29 cellular contexts compared by ENCODE assay signal in genomic region chr5:89499787-89500186, GRCh38.
"Had no signal": no experiment of that assay in that cellular context is flagged by ENCODE, and none has a peak within 500 bp of the region (broad histone marks: within the 10 kb centered on the region; RNA-seq: fewer than 3 reads in every experiment).

No MANE protein-coding gene starts in this region.

- H3K4me1 ChIP-seq: ascending aorta, breast epithelium had no signal

- H3K27me3 ChIP-seq: ascending aorta, breast epithelium, cardiac muscle cell had no signal

- H3K36me3 ChIP-seq: ascending aorta, breast epithelium, cardiac muscle cell had no signal

- DNase-seq: activated CD4-positive, alpha-beta memory T cell treated with anti-CD3 and anti-CD28 coated beads, Interleukin-2, amount 10 ng/mL, durations not matched to agents 7 days and 5 days; activated CD4-positive, alpha-beta T cell treated with anti-CD3 and anti-CD28 coated beads for 1 hour; activated CD4-positive, alpha-beta T cell treated with anti-CD3 and anti-CD28 coated beads for 4 hours; activated CD4-positive, alpha-beta T cell treated with anti-CD3 and anti-CD28 coated beads, Interleukin-2, amount 10 ng/mL, durations not matched to agents 7 days and 5 days; activated CD4-positive, alpha-beta T cell treated with anti-CD3 and anti-CD28 coated beads, Interleukin-2, amount 50 U/mL, for 4 hours; activated CD8-positive, alpha-beta memory T cell treated with anti-CD3 and anti-CD28 coated beads, Interleukin-2, amount 50 U/mL, for 48 hours; activated gamma-delta T cell; activated naive CD4-positive, alpha-beta T cell; activated naive CD4-positive, alpha-beta T cell treated with anti-CD3 and anti-CD28 coated beads, Interleukin-2, amount 10 ng/mL, durations not matched to agents 7 days and 5 days; activated naive CD8-positive, alpha-beta T cell treated with anti-CD3 and anti-CD28 coated beads, Interleukin-2, amount 10 ng/mL, durations not matched to agents 7 days and 5 days; activated T-cell treated with anti-CD3 and anti-CD28 coated beads for 4 hours; activated T-cell treated with anti-CD3 and anti-CD28 coated beads, Interleukin-2, amount 50 U/mL, for 24 hours; activated T-cell treated with anti-CD3 and anti-CD28 coated beads, Interleukin-2, amount 50 U/mL, for 72 hours; dorsolateral prefrontal cortex; effector memory CD4-positive, alpha-beta T cell; endodermal cell; foreskin fibroblast; head of caudate nucleus; hippocampal formation had no signal

- H3K27ac ChIP-seq: ascending aorta, breast epithelium, cardiac muscle cell, coronary artery, dorsolateral prefrontal cortex, VCaP had no signal

- H3K4me3 ChIP-seq: ascending aorta, breast epithelium, cardiac muscle cell, coronary artery, dorsolateral prefrontal cortex had no signal

- H3K9me3 ChIP-seq: ascending aorta, breast epithelium had no signal

- FAIRE-seq: frontal cortex, TTC549 had no signal

- ATAC-seq: activated naive CD4-positive, alpha-beta T cell treated with anti-CD3 and anti-CD28 coated beads, Interleukin-2, amount 50 U/mL, for 72 hours; activated T-cell treated with anti-CD3 and anti-CD28 coated beads, Interleukin-2, amount 50 U/mL, for 72 hours; esophagus mucosa; WTC11 had no signal
